15 cellular contexts compared by ENCODE assay signal in genomic region chr15:66630801-66631351, GRCh38.
A peak's percentile ranks its signal among the peaks of the same experiment; 100 is the strongest.
DNase-seq lines count a peak whose midpoint lies in the region; ATAC-seq and TF ChIP-seq lines count a peak whose summit lies in the region.
"Had no signal": no experiment of that assay in that cellular context is flagged by ENCODE, and none has a peak within 500 bp of the region (broad histone marks: within the 10 kb centered on the region; RNA-seq: fewer than 3 reads in every experiment).

No MANE protein-coding gene starts in this region.

- dilution Hi-C loops in mammary epithelial cell (cut with HindIII; ENCODE audit: low sequenced_read_pairs): loop anchor here (5.0 kb wide), 1 partner anchor 51 kb away; no protein-coding TSS in a partner anchor

- H3K23ac ChIP-seq in neuronal stem cell (ENCODE audit: low read depth, low read length, poor library complexity): peak overlapping the region; percentile 59

- H3K9ac ChIP-seq in neuronal stem cell (ENCODE audit: low read depth, low read length, poor library complexity) (peak overlapping the region; percentile 50), mammary epithelial cell (ENCODE audit: insufficient read depth, low read length) (no peak overlapping the region)

- H3K79me2 ChIP-seq in mammary epithelial cell (ENCODE audit: insufficient read depth, low read length): no peaks in the 10 kb centered on the region

- no peak overlapping the region for H3K14ac ChIP-seq in neuronal stem cell (ENCODE audit: low read length)

- no peaks in the 10 kb centered on the region for H3K9me3 Mint-ChIP-seq in activated T-helper 17 cell treated with anti-CD3 and anti-CD28 coated beads, Interleukin-2, amount 50 U/mL, for 72 hours
- H3K9me3 Mint-ChIP-seq: activated T-helper 1 cell treated with anti-CD3 and anti-CD28 coated beads, Interleukin-12 subunit alpha, Interleukin-12 subunit beta, Interleukin-2, Interleukin-4 antibody, amounts not matched to agents 30 ng/mL and 10 ng/mL and 1 ng/mL, durations not matched to agents 14 hours and 24 hours and 36 hours had no signal

- H3K18ac ChIP-seq in neuronal stem cell (ENCODE audit: low read length): peak overlapping the region; percentile 85

- in situ Hi-C loops in mammary epithelial cell (cut with MboI; ENCODE audit: low sequenced_read_pairs in 2 of 2): no loop called here

- H3K27me3 ChIP-seq in neuronal stem cell (ENCODE audit: control insufficient read depth in 3 of 3, insufficient read depth in 3 of 3, low read depth in 1 of 3, low read length in 3 of 3): peaks cover 0 to 2% (median under 1%) of the 10 kb centered on the region in 3 experiments
- H3K27me3 ChIP-seq in mammary epithelial cell (ENCODE audit: insufficient read depth, low read length): no peaks in the 10 kb centered on the region

- no peak overlapping the region for H3K27ac ChIP-seq in neuronal stem cell (replicated peaks; ENCODE audit: low read length)
- no peak overlapping the region for H3K27ac ChIP-seq in mammary epithelial cell (ENCODE audit: insufficient read depth, low read depth, low read length)

- no peak overlapping the region for H4K8ac ChIP-seq in neuronal stem cell (ENCODE audit: low read depth, low read length)

- no peaks in the 10 kb centered on the region for H3K27me3 Mint-ChIP-seq in activated T-helper 17 cell treated with anti-CD3 and anti-CD28 coated beads, Interleukin-2, amount 50 U/mL, for 72 hours
- H3K27me3 Mint-ChIP-seq: B cell had no signal

- no peak for ATAC-seq in activated T-helper 17 cell treated with anti-CD3 and anti-CD28 coated beads, Interleukin-2, amount 50 U/mL, for 72 hours (replicated peaks)
- ATAC-seq in left ventricle myocardium superior (peak; percentile 46), HG03025 (IDR thresholded peaks at IDR 0.05; ENCODE audit: low FRiP score, unreplicated experiment) (no peak), GM18867 (IDR thresholded peaks at IDR 0.05; ENCODE audit: unreplicated experiment) (no peak)

- H3K4me1 ChIP-seq in neuronal stem cell (ENCODE audit: control insufficient read depth in 2 of 2, insufficient read depth in 1 of 2, low read depth in 1 of 2, low read length in 2 of 2): peaks cover 21 to 52% of the 10 kb centered on the region in 2 donors
- H3K4me1 ChIP-seq in mammary epithelial cell (ENCODE audit: insufficient read depth, low read length): no peaks in the 10 kb centered on the region

- H2BK12ac ChIP-seq in neuronal stem cell (ENCODE audit: low read length): no peak overlapping the region

- BruUV-seq in mammary epithelial cell (replicated peaks; lab: Mats Ljungman, UMichigan): no TSS peak

- H3K4me3 ChIP-seq in neuronal stem cell (ENCODE audit: low read length in 2 of 2): no peak overlapping the region
- no peak overlapping the region for H3K4me3 ChIP-seq in mammary epithelial cell (replicated peaks in 1 of 3; ENCODE audit: insufficient read depth in 1 of 3, low read depth in 2 of 3, low read length in 3 of 3)
- H3K4me3 ChIP-seq: lung had no signal

- no peak overlapping the region for H3K4me3 Mint-ChIP-seq in activated T-helper 17 cell treated with anti-CD3 and anti-CD28 coated beads, Interleukin-2, amount 50 U/mL, for 72 hours
- H3K4me3 Mint-ChIP-seq: activated T-helper 1 cell treated with anti-CD3 and anti-CD28 coated beads, Interleukin-12 subunit alpha, Interleukin-12 subunit beta, Interleukin-2, Interleukin-4 antibody, amounts not matched to agents 30 ng/mL and 10 ng/mL and 1 ng/mL, durations not matched to agents 14 hours and 24 hours and 36 hours; B cell had no signal

- intact Hi-C loops in left ventricle myocardium superior (cut with micrococcal nuclease) (no loop called here), mammary epithelial cell (cut with micrococcal nuclease) (no loop called here)

- H3K4me1 Mint-ChIP-seq in activated T-helper 17 cell treated with anti-CD3 and anti-CD28 coated beads, Interleukin-2, amount 50 U/mL, for 72 hours: no peaks in the 10 kb centered on the region
- H3K4me1 Mint-ChIP-seq: B cell had no signal

- no peaks in the 10 kb centered on the region for H3K36me3 Mint-ChIP-seq in activated T-helper 17 cell treated with anti-CD3 and anti-CD28 coated beads, Interleukin-2, amount 50 U/mL, for 72 hours (ENCODE audit: low read depth)

- peak; percentile 16 for DNase-seq in HuH-7.5 (ENCODE audit: low spot score)
- no peak for DNase-seq in left ventricle myocardium superior
- DNase-seq in neuronal stem cell (ENCODE audit: low spot score): no peak
- no peak for DNase-seq in mammary epithelial cell
- DNase-seq in C1 segment of cervical spinal cord (lab: John Stamatoyannopoulos, UW): no peak
- DNase-seq: activated CD4-positive, alpha-beta T cell treated with anti-CD3 and anti-CD28 coated beads, Interleukin-2, amount 50 U/mL, for 48 hours; dermis blood vessel endothelial cell; NCI-H774; stimulated activated naive CD4-positive, alpha-beta T cell treated with Interleukin-2 at 50 U/mL for 16 hours had no signal

- peak overlapping the region; percentile 70 for H2BK15ac ChIP-seq in neuronal stem cell (ENCODE audit: low read length)

- no peak overlapping the region for H2AK5ac ChIP-seq in neuronal stem cell (ENCODE audit: low read depth, low read length)

- H2AFZ ChIP-seq in neuronal stem cell (ENCODE audit: low read length) (peak overlapping the region; percentile 96), mammary epithelial cell (ENCODE audit: low read depth, low read length) (no peak overlapping the region)

- TF ChIP-seq CTCF in mammary epithelial cell (conservative IDR thresholded peaks at IDR 0.05 in 1 of 2, IDR thresholded peaks at IDR 0.05 in 1 of 2; ENCODE audit: extremely low read depth in 1 of 2, insufficient read depth in 1 of 2, low read depth in 1 of 2, low read length in 2 of 2): no peak

- peak overlapping the region; percentile 8 for H3K27ac Mint-ChIP-seq in activated T-helper 17 cell treated with anti-CD3 and anti-CD28 coated beads, Interleukin-2, amount 50 U/mL, for 72 hours
- H3K27ac Mint-ChIP-seq: B cell had no signal

- CTCF ChIA-PET in mammary epithelial cell (lab: Charles Lee; ENCODE audit: low non-redundant PET): no interaction called here

- H3K9me3 ChIP-seq in neuronal stem cell (replicated peaks in 1 of 2; ENCODE audit: control insufficient read depth in 2 of 2, insufficient read depth in 1 of 2, low read depth in 1 of 2, low read length in 2 of 2): no peaks in the 10 kb centered on the region
- no peaks in the 10 kb centered on the region for H3K9me3 ChIP-seq in mammary epithelial cell (replicated peaks; ENCODE audit: insufficient read depth, low read length)

- H2BK5ac ChIP-seq in neuronal stem cell (ENCODE audit: low read length): peak overlapping the region; percentile 35

- H3K4me2 ChIP-seq in neuronal stem cell (ENCODE audit: insufficient read depth, low read length, poor library complexity, severe bottlenecking): no peak overlapping the region
- H3K4me2 ChIP-seq in mammary epithelial cell (ENCODE audit: insufficient read depth, low read depth, low read length): no peak overlapping the region

- H3K36me3 ChIP-seq in neuronal stem cell (replicated peaks in 1 of 2; ENCODE audit: control insufficient read depth in 2 of 2, insufficient read depth in 2 of 2, low read length in 2 of 2): no peaks in the 10 kb centered on the region
- H3K36me3 ChIP-seq in mammary epithelial cell (ENCODE audit: insufficient read depth, low read length): no peaks in the 10 kb centered on the region

- H3K79me1 ChIP-seq in neuronal stem cell (ENCODE audit: low read depth, low read length): no peaks in the 10 kb centered on the region

- H4K91ac ChIP-seq in neuronal stem cell (ENCODE audit: low read depth, low read length, poor library complexity): peak overlapping the region; percentile 45

- WGBS in neuronal stem cell (ENCODE audit: extremely low coverage in 2 of 2, insufficient read length in 2 of 2, insufficient replicate concordance in 1 of 2), 2 donors: no CpG with 5 or more reads among the region's 17 CpGs
- 95% methylated on average over 8 of the region's 17 CpGs for WGBS in mammary epithelial cell (ENCODE audit: low coverage, missing lambda C conversion rate)

- no peaks in the 10 kb centered on the region for H4K20me1 ChIP-seq in mammary epithelial cell (ENCODE audit: insufficient read depth, low read length)

- H2BK120ac ChIP-seq in neuronal stem cell (ENCODE audit: low read depth, low read length): peak overlapping the region; percentile 29

- H3K4ac ChIP-seq in neuronal stem cell (ENCODE audit: low read length): no peak overlapping the region
